In the genomic region with DNA sequence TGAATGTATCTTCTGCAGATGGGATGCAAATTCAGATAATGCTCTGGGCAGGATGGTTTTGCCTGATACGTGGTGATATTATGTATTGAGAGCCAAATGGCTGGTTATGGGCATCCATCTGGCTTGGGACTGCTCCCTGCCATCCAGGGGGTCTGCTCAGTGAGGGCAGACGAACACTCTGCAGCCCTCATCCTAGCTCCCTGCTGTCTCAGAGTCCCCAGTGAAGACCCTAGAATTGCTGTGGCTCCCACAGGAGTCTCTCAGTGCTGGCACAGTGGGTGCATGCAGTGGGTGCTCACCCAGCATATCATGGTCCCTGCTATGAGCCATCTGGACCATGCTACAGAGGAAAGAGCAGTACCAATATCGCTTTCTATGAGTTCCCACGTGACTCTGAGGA, we compare ENCODE assay signal across 31 cellular contexts. TPM values are rescaled to one million over a fixed set of nuclear protein-coding genes. Genes with fewer than 3 reads are reported as not detected.
"Had no signal": no experiment of that assay in that cellular context is flagged by ENCODE, and none has a peak within 500 bp of the region (broad histone marks: within the 10 kb centered on the region; RNA-seq: fewer than 3 reads in every experiment).

No MANE protein-coding gene starts in this region.

- H3K36me3 Mint-ChIP-seq: activated naive CD4-positive, alpha-beta T cell treated with anti-CD3 and anti-CD28 coated beads, Interleukin-2, amount 50 U/mL, for 24 hours had no signal

- H3K27ac ChIP-seq: gastroesophageal sphincter, pancreas, prostate gland, sigmoid colon, testis, transverse colon had no signal

- H3K4me1 ChIP-seq: gastroesophageal sphincter, pancreas, prostate gland, sigmoid colon, testis, transverse colon had no signal

- H3K9me3 Mint-ChIP-seq: activated B cell treated with CpG ODN at 0.5 μM for 24 hours; activated naive CD4-positive, alpha-beta T cell treated with anti-CD3 and anti-CD28 coated beads, Interleukin-2, amount 50 U/mL, for 24 hours; activated T-cell treated with anti-CD3 and anti-CD28 coated beads, Interleukin-2, amount 50 U/mL, for 4 hours had no signal

- ATAC-seq: activated CD4-positive, alpha-beta T cell treated with anti-CD3 and anti-CD28 coated beads for 36 hours; activated T-cell treated with anti-CD3 and anti-CD28 coated beads, Interleukin-2, amount 50 U/mL, for 4 hours; gastroesophageal sphincter; left colon; pancreas; SK-N-SH treated with all-trans-retinoic acid at 6 μM for 48 hours had no signal

- H3K27me3 ChIP-seq: gastroesophageal sphincter, pancreas, sigmoid colon, testis had no signal

- H3K27ac Mint-ChIP-seq: activated B cell treated with CpG ODN at 0.5 μM for 24 hours; activated CD4-positive, alpha-beta T cell treated with anti-CD3 and anti-CD28 coated beads for 36 hours; activated naive CD4-positive, alpha-beta T cell treated with anti-CD3 and anti-CD28 coated beads, Interleukin-2, amount 50 U/mL, for 24 hours had no signal

- DNase-seq: activated B cell treated with CpG ODN at 0.5 μM for 24 hours; activated CD4-positive, alpha-beta T cell treated with anti-CD3 and anti-CD28 coated beads for 36 hours; activated CD4-positive, alpha-beta T cell treated with anti-CD3 and anti-CD28 coated beads, Interleukin-2, amount 50 U/mL, for 4 hours; activated T-cell treated with anti-CD3 and anti-CD28 coated beads, Interleukin-2, amount 50 U/mL, for 4 hours; anterior cingulate cortex; effector CD8-positive, alpha-beta T cell; erythroblast; hippocampal formation; kidney; left colon; mammary epithelial cell; pancreas; retina; sigmoid colon; small intestine; stimulated activated CD4-positive, alpha-beta T cell treated with anti-CD3 and anti-CD28 coated beads, Interleukin-1b, Interleukin-23, amount 100 ng/mL, for 48 hours; stimulated activated CD4-positive, alpha-beta T cell treated with anti-CD3 and anti-CD28 coated beads, Interleukin-4, amount 100 ng/mL, for 4 hours; stimulated activated naive CD4-positive, alpha-beta T cell treated with Interleukin-2 at 50 U/mL for 16 hours; testis; transverse colon had no signal

- H3K4me3 Mint-ChIP-seq: activated B cell treated with CpG ODN at 0.5 μM for 24 hours; activated CD4-positive, alpha-beta T cell treated with anti-CD3 and anti-CD28 coated beads for 36 hours; activated naive CD4-positive, alpha-beta T cell treated with anti-CD3 and anti-CD28 coated beads, Interleukin-2, amount 50 U/mL, for 24 hours; activated T-cell treated with anti-CD3 and anti-CD28 coated beads, Interleukin-2, amount 50 U/mL, for 4 hours; T-helper 2 cell treated with Interferon-gamma antibody and Interleukin-4, amounts not matched to agents 5 μg/mL and 100 μg/mL, for 36 hours had no signal

- H3K4me3 ChIP-seq: gastroesophageal sphincter, pancreas, prostate gland, sigmoid colon, testis, transverse colon had no signal

- H3K36me3 ChIP-seq: gastroesophageal sphincter, pancreas, prostate gland, sigmoid colon, transverse colon had no signal

- H3K27me3 Mint-ChIP-seq: activated B cell treated with CpG ODN at 0.5 μM for 24 hours; activated CD4-positive, alpha-beta T cell treated with anti-CD3 and anti-CD28 coated beads for 36 hours; activated naive CD4-positive, alpha-beta T cell treated with anti-CD3 and anti-CD28 coated beads, Interleukin-2, amount 50 U/mL, for 24 hours had no signal

- H3K9me3 ChIP-seq: gastroesophageal sphincter, pancreas, prostate gland, sigmoid colon, testis, transverse colon had no signal

RNA-seq across cellular contexts. Expression of a gene that starts 10.3 kb away (rescaled TPM):
- total RNA-seq: bronchial epithelial cell, dermis microvascular lymphatic vessel endothelial cell, mammary epithelial cell had no signal
- polyA plus RNA-seq: mammary epithelial cell, neural cell had no signal

RNA-seq across cellular contexts. Expression of a gene that starts 60.0 kb away (rescaled TPM):
- total RNA-seq: activated B cell treated with CpG ODN at 0.5 μM for 24 hours, bronchial epithelial cell, dermis microvascular lymphatic vessel endothelial cell, gastroesophageal sphincter, left colon, liver, mammary epithelial cell, mucosa of gallbladder, pancreas, prostate gland, sigmoid colon, testis, transverse colon had no signal
- polyA plus RNA-seq: adipose tissue, liver, mammary epithelial cell, neural cell, pancreas, small intestine had no signal
